8 cellular contexts compared by ENCODE assay signal in the genomic region with DNA sequence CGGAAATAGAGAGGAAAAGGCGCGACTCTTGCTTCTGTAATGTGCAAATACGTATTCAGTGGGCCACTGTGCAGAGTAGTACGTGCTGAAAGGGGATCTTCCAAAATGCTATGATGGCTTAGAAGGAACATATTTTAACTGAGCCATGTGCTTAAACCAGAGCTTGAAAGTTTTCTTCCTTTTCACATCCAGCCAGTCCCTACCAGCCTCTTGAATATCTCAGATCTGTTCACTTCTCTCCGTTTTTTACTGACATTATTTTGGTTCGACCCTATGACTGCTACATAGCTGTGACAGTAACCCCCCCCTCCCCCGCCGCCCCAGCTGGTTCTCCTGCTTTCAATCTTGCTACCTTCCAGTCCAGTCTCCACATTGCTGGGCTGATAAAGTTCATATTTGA. TPM values are rescaled to one million over a fixed set of nuclear protein-coding genes. Genes with fewer than 3 reads are reported as not detected.
DNase-seq lines count a peak whose midpoint lies in the region; ATAC-seq lines count a peak whose summit lies in the region.

No MANE protein-coding gene starts in this region.

- peaks cover 3 to 4% of the 10 kb centered on the region in 2 donors for H3K36me3 Mint-ChIP-seq in activated T-cell treated with anti-CD3 and anti-CD28 coated beads, Interleukin-2, amount 50 U/mL, for 72 hours (ENCODE audit: insufficient read depth in 2 of 2)
- no peaks in the 10 kb centered on the region for H3K36me3 Mint-ChIP-seq in activated CD4-positive, alpha-beta memory T cell treated with anti-CD3 and anti-CD28 coated beads, Interleukin-2, amount 10 ng/mL, durations not matched to agents 7 days and 5 days (ENCODE audit: low read depth)

- H3K9ac ChIP-seq in subcutaneous abdominal adipose tissue (ENCODE audit: low read length in 5 of 5) = no peak overlapping the region

- peaks cover 54% of the 10 kb centered on the region for H3K4me1 Mint-ChIP-seq in activated T-cell treated with anti-CD3 and anti-CD28 coated beads, Interleukin-2, amount 50 U/mL, for 72 hours (ENCODE audit: low read depth)
- H3K4me1 Mint-ChIP-seq in activated CD4-positive, alpha-beta memory T cell treated with anti-CD3 and anti-CD28 coated beads, Interleukin-2, amount 10 ng/mL, durations not matched to agents 7 days and 5 days = peaks cover 51% of the 10 kb centered on the region

- peak overlapping the region; percentile 95 for H3K27ac Mint-ChIP-seq in activated T-cell treated with anti-CD3 and anti-CD28 coated beads, Interleukin-2, amount 50 U/mL, for 72 hours
- peak overlapping the region; percentile 100 for H3K27ac Mint-ChIP-seq in activated CD4-positive, alpha-beta memory T cell treated with anti-CD3 and anti-CD28 coated beads, Interleukin-2, amount 10 ng/mL, durations not matched to agents 7 days and 5 days

- POLR2A ChIA-PET in activated CD4-positive, alpha-beta memory T cell treated with anti-CD3 and anti-CD28 coated beads, Interleukin-2, amount 10 ng/mL, durations not matched to agents 7 days and 5 days (lab: Charles Lee) = interaction anchor here (0.7 to 4.0 kb wide), 27 partner anchors 9 to 391 kb away, joined by 3 to 124 read pairs (median 8); partner anchors contain the start of genes ANKRD42, CCDC90B, PCF11 and RAB30

- no peaks in the 10 kb centered on the region for H3K9me3 ChIP-seq in subcutaneous abdominal adipose tissue (ENCODE audit: control insufficient read depth in 5 of 5, low read length in 5 of 5)

- peaks cover 3 to 43% (median 36%) of the 10 kb centered on the region in 5 donors for H3K4me1 ChIP-seq in subcutaneous abdominal adipose tissue (ENCODE audit: control insufficient read depth in 5 of 5, insufficient read depth in 5 of 5, low read length in 5 of 5)

- ATAC-seq in activated T-cell treated with anti-CD3 and anti-CD28 coated beads, Interleukin-2, amount 50 U/mL, for 72 hours (replicated peaks in 1 of 2) = no peak
- ATAC-seq in GM21825 (IDR thresholded peaks at IDR 0.05; ENCODE audit: unreplicated experiment) = no peak

- no peaks in the 10 kb centered on the region for H3K36me3 ChIP-seq in subcutaneous abdominal adipose tissue (ENCODE audit: control insufficient read depth in 5 of 5, insufficient read depth in 5 of 5, low read length in 5 of 5)

- H3K27ac ChIP-seq in subcutaneous abdominal adipose tissue (ENCODE audit: low read depth, low read length) = no peak overlapping the region

- H3K27me3 ChIP-seq in subcutaneous abdominal adipose tissue (ENCODE audit: control insufficient read depth in 5 of 5, insufficient read depth in 4 of 5, low read length in 5 of 5) = no peaks in the 10 kb centered on the region

- no peaks in the 10 kb centered on the region for H3K9me3 Mint-ChIP-seq in activated T-cell treated with anti-CD3 and anti-CD28 coated beads, Interleukin-2, amount 50 U/mL, for 72 hours
- H3K9me3 Mint-ChIP-seq in activated CD4-positive, alpha-beta memory T cell treated with anti-CD3 and anti-CD28 coated beads, Interleukin-2, amount 10 ng/mL, durations not matched to agents 7 days and 5 days = no peaks in the 10 kb centered on the region

- no peaks in the 10 kb centered on the region for H3K27me3 Mint-ChIP-seq in activated T-cell treated with anti-CD3 and anti-CD28 coated beads, Interleukin-2, amount 50 U/mL, for 72 hours (ENCODE audit: low read depth)
- H3K27me3 Mint-ChIP-seq in activated CD4-positive, alpha-beta memory T cell treated with anti-CD3 and anti-CD28 coated beads, Interleukin-2, amount 10 ng/mL, durations not matched to agents 7 days and 5 days = no peaks in the 10 kb centered on the region

- peak overlapping the region; percentile 95 to 100 for H3K4me3 Mint-ChIP-seq in activated T-cell treated with anti-CD3 and anti-CD28 coated beads, Interleukin-2, amount 50 U/mL, for 72 hours
- peak overlapping the region; percentile 97 for H3K4me3 Mint-ChIP-seq in activated CD4-positive, alpha-beta memory T cell treated with anti-CD3 and anti-CD28 coated beads, Interleukin-2, amount 10 ng/mL, durations not matched to agents 7 days and 5 days

- DNase-seq in activated T-cell treated with anti-CD3 and anti-CD28 coated beads, Interleukin-2, amount 50 U/mL, for 72 hours = no peak
- no peak for DNase-seq in activated T-cell treated with anti-CD3 and anti-CD28 coated beads, Interleukin-2, amount 50 U/mL, for 1 hour
- no peak for DNase-seq in activated CD4-positive, alpha-beta memory T cell treated with anti-CD3 and anti-CD28 coated beads, Interleukin-2, amount 10 ng/mL, durations not matched to agents 7 days and 5 days
- no peak for DNase-seq in germinal center (ENCODE audit: low spot score)
- DNase-seq in GF-D8 (lab: John Stamatoyannopoulos, UW) = no peak

- CTCF ChIA-PET in activated CD4-positive, alpha-beta memory T cell treated with anti-CD3 and anti-CD28 coated beads, Interleukin-2, amount 10 ng/mL, durations not matched to agents 7 days and 5 days (lab: Charles Lee) = interaction anchor here (0.5 to 7.5 kb wide), 17 partner anchors 8 to 384 kb away, joined by 3 to 71 read pairs (median 4); partner anchors contain the start of genes CCDC90B, PCF11 and RAB30

- H3K4me3 ChIP-seq in iPS-11a (ENCODE audit: low read depth, low read length) (peak overlapping the region; percentile 94), subcutaneous abdominal adipose tissue (ENCODE audit: low read depth in 1 of 5, low read length in 5 of 5) (peak overlapping the region; percentile 48 to 90 (median 83))

RNA-seq across cellular contexts. Expression of gene DDIAS, which starts 0.6 kb away (rescaled TPM):
- 10 to 100 TPM; 15.0 to 19.5 TPM for total RNA-seq in activated T-cell treated with anti-CD3 and anti-CD28 coated beads, Interleukin-2, amount 50 U/mL, for 72 hours
- 10 to 100 TPM; 10.1 to 11.0 TPM for total RNA-seq in activated CD4-positive, alpha-beta memory T cell treated with anti-CD3 and anti-CD28 coated beads, Interleukin-2, amount 10 ng/mL, durations not matched to agents 7 days and 5 days

RNA-seq across cellular contexts. Expression of gene PRCP, which starts 1.9 kb away (rescaled TPM):
- 10 to 100 TPM; 35.3 to 35.9 TPM for total RNA-seq in activated T-cell treated with anti-CD3 and anti-CD28 coated beads, Interleukin-2, amount 50 U/mL, for 72 hours
- total RNA-seq in activated CD4-positive, alpha-beta memory T cell treated with anti-CD3 and anti-CD28 coated beads, Interleukin-2, amount 10 ng/mL, durations not matched to agents 7 days and 5 days = 10 to 100 TPM; 24.5 to 30.1 TPM
